1 cellular context compared by ENCODE assay signal in the genomic region with DNA sequence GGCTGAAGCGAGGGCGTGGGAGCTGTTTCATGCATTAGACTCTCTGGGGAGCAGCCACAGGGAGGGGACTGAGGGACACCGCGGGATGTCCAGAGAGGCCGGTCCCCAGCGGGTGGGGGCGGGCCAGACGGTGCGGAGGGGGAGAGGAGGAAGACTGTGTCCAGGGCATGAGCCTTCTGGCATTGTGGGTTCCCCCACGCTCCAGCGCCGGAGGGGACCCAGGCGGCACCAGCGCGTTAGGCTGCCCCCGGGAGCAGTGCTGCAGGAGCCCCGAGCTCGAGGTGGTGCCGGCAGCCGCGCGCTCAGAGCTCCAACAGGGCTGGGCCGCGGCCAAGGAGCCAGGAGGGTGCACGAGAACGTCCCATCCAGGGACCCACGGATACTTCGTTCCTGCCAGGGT.
TF ChIP-seq lines count a peak whose summit lies in the region.

No MANE protein-coding gene starts in this region.

TF ChIP-seq in GM23338, 12 proteins besides CTCF, POLR2A, EP300 and RAD21 (continued from another document):
- TF ChIP-seq, protein P1, sequence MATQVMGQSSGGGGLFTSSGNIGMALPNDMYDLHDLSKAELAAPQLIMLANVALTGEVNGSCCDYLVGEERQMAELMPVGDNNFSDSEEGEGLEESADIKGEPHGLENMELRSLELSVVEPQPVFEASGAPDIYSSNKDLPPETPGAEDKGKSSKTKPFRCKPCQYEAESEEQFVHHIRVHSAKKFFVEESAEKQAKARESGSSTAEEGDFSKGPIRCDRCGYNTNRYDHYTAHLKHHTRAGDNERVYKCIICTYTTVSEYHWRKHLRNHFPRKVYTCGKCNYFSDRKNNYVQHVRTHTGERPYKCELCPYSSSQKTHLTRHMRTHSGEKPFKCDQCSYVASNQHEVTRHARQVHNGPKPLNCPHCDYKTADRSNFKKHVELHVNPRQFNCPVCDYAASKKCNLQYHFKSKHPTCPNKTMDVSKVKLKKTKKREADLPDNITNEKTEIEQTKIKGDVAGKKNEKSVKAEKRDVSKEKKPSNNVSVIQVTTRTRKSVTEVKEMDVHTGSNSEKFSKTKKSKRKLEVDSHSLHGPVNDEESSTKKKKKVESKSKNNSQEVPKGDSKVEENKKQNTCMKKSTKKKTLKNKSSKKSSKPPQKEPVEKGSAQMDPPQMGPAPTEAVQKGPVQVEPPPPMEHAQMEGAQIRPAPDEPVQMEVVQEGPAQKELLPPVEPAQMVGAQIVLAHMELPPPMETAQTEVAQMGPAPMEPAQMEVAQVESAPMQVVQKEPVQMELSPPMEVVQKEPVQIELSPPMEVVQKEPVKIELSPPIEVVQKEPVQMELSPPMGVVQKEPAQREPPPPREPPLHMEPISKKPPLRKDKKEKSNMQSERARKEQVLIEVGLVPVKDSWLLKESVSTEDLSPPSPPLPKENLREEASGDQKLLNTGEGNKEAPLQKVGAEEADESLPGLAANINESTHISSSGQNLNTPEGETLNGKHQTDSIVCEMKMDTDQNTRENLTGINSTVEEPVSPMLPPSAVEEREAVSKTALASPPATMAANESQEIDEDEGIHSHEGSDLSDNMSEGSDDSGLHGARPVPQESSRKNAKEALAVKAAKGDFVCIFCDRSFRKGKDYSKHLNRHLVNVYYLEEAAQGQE (IDR thresholded peaks at IDR 0.05; ENCODE audit: unreplicated experiment) = no peak
